10 cellular contexts compared by ENCODE assay signal in the genomic region with DNA sequence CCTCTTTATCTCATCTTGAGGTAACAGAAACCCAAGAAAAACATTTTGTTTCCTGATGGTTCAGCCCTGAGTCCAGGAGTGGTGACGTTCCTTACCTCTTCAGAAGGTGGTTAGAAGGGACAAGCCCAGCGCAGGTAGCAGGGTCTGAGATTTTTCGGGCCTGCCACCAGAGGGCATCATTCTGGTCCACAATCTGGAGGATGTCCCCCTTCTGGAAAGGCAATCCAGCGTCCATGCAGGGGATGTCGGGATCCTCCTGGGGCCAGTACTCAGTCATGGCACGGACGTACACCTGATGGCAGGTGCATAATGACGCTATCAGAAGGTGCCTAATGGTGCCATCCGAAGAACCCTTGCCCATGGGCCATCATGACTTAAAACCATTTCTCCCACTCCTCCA. TPM values are rescaled to one million over a fixed set of nuclear protein-coding genes. Genes with fewer than 3 reads are reported as not detected.
A peak's percentile ranks its signal among the peaks of the same experiment; 100 is the strongest.
DNase-seq lines count a peak whose midpoint lies in the region; ATAC-seq and TF ChIP-seq lines count a peak whose summit lies in the region.
"Had no signal": no experiment of that assay in that cellular context is flagged by ENCODE, and none has a peak within 500 bp of the region (broad histone marks: within the 10 kb centered on the region; RNA-seq: fewer than 3 reads in every experiment).

No MANE protein-coding gene starts in this region.

- H3K36me3 ChIP-seq in A673 (ENCODE audit: insufficient read depth, low read length, poor library complexity, severe bottlenecking) (no peaks in the 10 kb centered on the region), NT2/D1 (ENCODE audit: insufficient read depth, insufficient read length, low read length) (no peaks in the 10 kb centered on the region)

- no TSS peak for BruUV-seq in A673 (replicated peaks; lab: Mats Ljungman, UMichigan)

- CTCF ChIA-PET in A673 (lab: Charles Lee): no interaction called here

- POLR2A ChIA-PET in A673 (lab: Charles Lee; ENCODE audit: low non-redundant PET): no interaction called here

- TF ChIP-seq CTCF in A673 (conservative IDR thresholded peaks at IDR 0.05; ENCODE audit: low read depth, low read length): peak; percentile 81
- peak; percentile 51 for TF ChIP-seq CTCF in epithelial cell of proximal tubule (conservative IDR thresholded peaks at IDR 0.05; ENCODE audit: low read depth, low read length)

- H3K4me1 ChIP-seq in A673 (ENCODE audit: insufficient read depth, low read length, poor library complexity, severe bottlenecking) (no peaks in the 10 kb centered on the region), NT2/D1 (ENCODE audit: insufficient read depth, insufficient read length) (peaks cover 3% of the 10 kb centered on the region)

- ATAC-seq in GM21825 (IDR thresholded peaks at IDR 0.05; ENCODE audit: unreplicated experiment): no peak
- ATAC-seq in HG03354 (IDR thresholded peaks at IDR 0.05; ENCODE audit: poor library complexity, severe bottlenecking, unreplicated experiment): no peak
- ATAC-seq in GM19351 (IDR thresholded peaks at IDR 0.05; ENCODE audit: unreplicated experiment): no peak

- no peaks in the 10 kb centered on the region for H3K27me3 ChIP-seq in A673 (replicated peaks; ENCODE audit: insufficient read depth, low read depth, low read length, poor library complexity)
- no peaks in the 10 kb centered on the region for H3K27me3 ChIP-seq in NT2/D1 (ENCODE audit: insufficient read depth, insufficient read length)

- intact Hi-C loops in A673 (cut with micrococcal nuclease; ENCODE audit: unreplicated experiment): no loop called here

- DNase-seq in A673 (ENCODE audit: low spot score) (peak; percentile 50), EH (ENCODE audit: low read depth) (peak; percentile 11), NT2/D1 (ENCODE audit: low read depth, low spot score) (peak; percentile 52), epithelial cell of proximal tubule (ENCODE audit: low read depth) (no peak), superior temporal gyrus (ENCODE audit: extremely low spot score) (no peak)
- DNase-seq: hypothalamus, NCI-H1417 treated with DMSO at 0.1 percent for 48 hours had no signal

- no peak overlapping the region for H3K27ac ChIP-seq in A673 (ENCODE audit: low read depth, low read length, poor library complexity, severe bottlenecking)

- H3K4me3 ChIP-seq in A673 (ENCODE audit: low read depth, low read length, poor library complexity, severe bottlenecking): no peak overlapping the region
- H3K4me3 ChIP-seq in NT2/D1 (ENCODE audit: insufficient read length, low read depth): no peak overlapping the region
- H3K4me3 ChIP-seq in epithelial cell of proximal tubule (ENCODE audit: low read depth, low read length): no peak overlapping the region

- no peak overlapping the region for H3K9ac ChIP-seq in NT2/D1 (ENCODE audit: insufficient read length, low read depth)

- H3K9me3 ChIP-seq in A673 (ENCODE audit: low read depth, low read length, poor library complexity, severe bottlenecking): no peaks in the 10 kb centered on the region
- no peaks in the 10 kb centered on the region for H3K9me3 ChIP-seq in NT2/D1 (ENCODE audit: insufficient read depth, low read length)

RNA-seq across cellular contexts. Expression of gene MPP4, which starts 17.7 kb away (rescaled TPM):
- total RNA-seq in A673 (2021) (1.0 and 1.6 TPM in 2 replicates), epithelial cell of proximal tubule (1.0 TPM in 1 of 2 replicates, not detected in the other)

RNA-seq across cellular contexts. Expression of gene TMEM237, which starts 37.4 kb away (rescaled TPM):
- total RNA-seq in A673 (2021) (66.8 and 70.4 TPM in 2 replicates), epithelial cell of proximal tubule (37.0 and 53.1 TPM in 2 replicates)

Comparison
In these comparisons a context has a peak if more than half of its experiments do, and no peak if none do; other contexts are left out.
1. DNase-seq: peak in A673 (single experiment), EH (single experiment) and NT2/D1 (single experiment); none in epithelial cell of proximal tubule (single experiment) and superior temporal gyrus (single experiment).